In genomic region chr3:160052385-160053047, GRCh38 we compare ENCODE assay signal across 16 cellular contexts.
DNase-seq lines count a peak whose midpoint lies in the region; ATAC-seq and TF ChIP-seq lines count a peak whose summit lies in the region.
"Had no signal": no experiment of that assay in that cellular context is flagged by ENCODE, and none has a peak within 500 bp of the region (broad histone marks: within the 10 kb centered on the region; RNA-seq: fewer than 3 reads in every experiment).

No MANE protein-coding gene starts in this region.

- H3K4me3 ChIP-seq in astrocyte of the cerebellum (ENCODE audit: low read depth, low read length) (no peak overlapping the region), heart left ventricle (peak overlapping the region in 2 of 12 donors; percentile 10 to 17), parathyroid adenoma (ENCODE audit: low read depth, low read length) (peak overlapping the region; percentile 2)
- H3K4me3 ChIP-seq: BLaER1, mucosa of descending colon had no signal

- H3K9ac ChIP-seq in parathyroid adenoma = no peak overlapping the region
- H3K9ac ChIP-seq: BLaER1 had no signal

- H3K79me2 ChIP-seq in parathyroid adenoma = no peaks in the 10 kb centered on the region

- H3K27ac ChIP-seq in heart left ventricle = peak overlapping the region in 2 of 12 donors; percentile 19 to 43
- H3K27ac ChIP-seq in parathyroid adenoma = no peak overlapping the region
- H3K27ac ChIP-seq: BLaER1, epithelial cell of prostate had no signal

- intact Hi-C loops in heart left ventricle (cut with DNase I) = no loop called here

- WGBS in heart left ventricle, 4 donors = 52 to 63% (median 61%) methylated on average over 7 of the region's 7 CpGs

- peak overlapping the region; percentile 18 for H3K4me2 ChIP-seq in parathyroid adenoma (ENCODE audit: low read length)
- H3K4me2 ChIP-seq: BLaER1 had no signal

- TF ChIP-seq CTCF in astrocyte of the cerebellum (IDR thresholded peaks at IDR 0.05; ENCODE audit: low read depth, low read length, missing control alignments) (no peak), heart left ventricle (IDR thresholded peaks at IDR 0.05) (no peak), parathyroid adenoma (IDR thresholded peaks at IDR 0.05) (no peak)

- peak; percentile 38 to 65 (median 54) for ATAC-seq in heart left ventricle
- ATAC-seq in HG02642 (IDR thresholded peaks at IDR 0.05; ENCODE audit: poor library complexity, unreplicated experiment) = no peak
- ATAC-seq: mucosa of descending colon; stimulated activated effector memory CD8-positive, alpha-beta T cell treated with anti-CD3 and anti-CD28 coated beads, Interleukin-12 subunit alpha, Interleukin-12 subunit beta, amount 100 ng/mL, for 72 hours had no signal

- no peak for TF ChIP-seq POLR2A in heart left ventricle (IDR thresholded peaks at IDR 0.05)

- no peaks in the 10 kb centered on the region for H3K9me3 ChIP-seq in heart left ventricle
- H3K9me3 ChIP-seq in parathyroid adenoma (ENCODE audit: control insufficient read depth, low read length) = no peaks in the 10 kb centered on the region
- H3K9me3 ChIP-seq: BLaER1, mucosa of descending colon had no signal

- in situ Hi-C loops in astrocyte of the cerebellum (cut with HindIII; ENCODE audit: low sequenced_read_pairs) = no loop called here

- H3K36me3 ChIP-seq in heart left ventricle (no peaks in the 10 kb centered on the region), parathyroid adenoma (ENCODE audit: control insufficient read depth, insufficient read depth, low read length) (no peaks in the 10 kb centered on the region)
- H3K36me3 ChIP-seq: BLaER1 had no signal

- no peaks in the 10 kb centered on the region for H3K27me3 ChIP-seq in heart left ventricle
- H3K27me3 ChIP-seq in parathyroid adenoma (ENCODE audit: control insufficient read depth, insufficient read depth, low read length) = no peaks in the 10 kb centered on the region
- H3K27me3 ChIP-seq: BLaER1 had no signal

- H3K4me1 ChIP-seq in heart left ventricle (peaks cover 0 to 7% (median 0%) of the 10 kb centered on the region in 12 donors), parathyroid adenoma (no peaks in the 10 kb centered on the region)
- H3K4me1 ChIP-seq: BLaER1 had no signal

- DNase-seq in EH (ENCODE audit: low read depth) = peak; percentile 29
- DNase-seq in astrocyte of the cerebellum (ENCODE audit: low read depth) = peak; percentile 32
- no peak for DNase-seq in heart left ventricle
- DNase-seq in SW 1271 (lab: John Stamatoyannopoulos, UW) = no peak
- DNase-seq in H4 (ENCODE audit: low spot score) = no peak
- no peak for DNase-seq in NCI-H82 treated with DMSO at 0.1 percent for 48 hours (lab: John Stamatoyannopoulos, UW; ENCODE audit: unreplicated experiment)
- DNase-seq: activated naive CD4-positive, alpha-beta T cell; EL; mucosa of descending colon; NCI-H2029 treated with DMSO at 0.1 percent for 48 hours; stimulated activated CD4-positive, alpha-beta T cell treated with anti-CD3 and anti-CD28 coated beads, Interleukin-4, amount 100 ng/mL, for 1 hour had no signal

- H2AFZ ChIP-seq in parathyroid adenoma = peak overlapping the region; percentile 50

Comparison
In these comparisons a context has a peak if more than half of its experiments do, and no peak if none do; other contexts are left out.
1. DNase-seq: peak in EH (single experiment) and astrocyte of the cerebellum (single experiment); none in heart left ventricle (0 of 5), SW 1271 (0 of 2), H4 (single experiment) and NCI-H82 treated with DMSO at 0.1 percent for 48 hours (single experiment).